ENCODE assay signal across 21 cellular contexts in genomic region chr2:214856116-214856515, GRCh38. TPM values are rescaled to one million over a fixed set of nuclear protein-coding genes. Genes with fewer than 3 reads are reported as not detected.
A peak's percentile ranks its signal among the peaks of the same experiment; 100 is the strongest.
DNase-seq lines count a peak whose midpoint lies in the region.
"Had no signal": no experiment of that assay in that cellular context is flagged by ENCODE, and none has a peak within 500 bp of the region (broad histone marks: within the 10 kb centered on the region; RNA-seq: fewer than 3 reads in every experiment).

No MANE protein-coding gene starts in this region.

- H3K79me2 ChIP-seq in GM23248 (ENCODE audit: insufficient read depth) (no peaks in the 10 kb centered on the region), Karpas-422 (ENCODE audit: low read length) (no peaks in the 10 kb centered on the region)

- WGBS in GM23248 (ENCODE audit: low coverage in 1 of 2, low lambda C conversion rate in 2 of 2, missing lambda C conversion rate in 2 of 2), 2 experiments, result 60 to 64% methylated on average over 3 of the region's 3 CpGs

- H4K20me1 ChIP-seq in GM23248 (ENCODE audit: insufficient read depth), result no peaks in the 10 kb centered on the region
- H4K20me1 ChIP-seq in Karpas-422 (ENCODE audit: insufficient read depth, low read depth, low read length), result no peaks in the 10 kb centered on the region

- DNase-seq in GM23248 (peak; percentile 60), amniotic epithelial cell (ENCODE audit: low read depth) (peak; percentile 32), fibroblast of peridontal ligament (ENCODE audit: extremely low read depth) (peak; percentile 8), renal cortical epithelial cell (ENCODE audit: low read depth) (peak; percentile 57), Karpas-422 (no peak), H4 (ENCODE audit: low spot score) (no peak)
- DNase-seq in NK-92 treated with Interleukin-12 subunit alpha and Interleukin-12 subunit beta, amount 100 ng/mL, for 24 hours (lab: John Stamatoyannopoulos, UW), result no peak
- no peak for DNase-seq in activated CD4-positive, alpha-beta T cell treated with anti-CD3 and anti-CD28 coated beads for 4 hours
- DNase-seq: activated CD8-positive, alpha-beta T cell treated with anti-CD3 and anti-CD28 coated beads, Interleukin-2, amount 10 ng/mL, durations not matched to agents 7 days and 5 days; activated naive CD8-positive, alpha-beta T cell treated with anti-CD3 and anti-CD28 coated beads, Interleukin-2, amount 10 ng/mL, durations not matched to agents 7 days and 5 days; DMS153; lower lobe of right lung; MM.1S; naive B cell; NCI-H1694 treated with DMSO at 0.1 percent for 48 hours; NCI-H2227 treated with DMSO at 0.1 percent for 48 hours; posterior cingulate gyrus; stimulated activated naive B cell treated with anti-CD40 and anti-IgM and Interleukin-4, amounts not matched to agents 10 μg/mL and 1 μg/mL and 100 μg/mL, for 72 hours; WERI-Rb-1 had no signal

- in situ Hi-C loops in GM23248 (cut with MboI), result no loop called here

- no peak overlapping the region for H3K4me2 ChIP-seq in GM23248 (ENCODE audit: unreplicated experiment)
- no peak overlapping the region for H3K4me2 ChIP-seq in Karpas-422 (ENCODE audit: low read depth, low read length, poor library complexity, severe bottlenecking)

- H3K36me3 ChIP-seq in GM23248 (ENCODE audit: low read depth), result no peaks in the 10 kb centered on the region
- no peaks in the 10 kb centered on the region for H3K36me3 ChIP-seq in Karpas-422 (ENCODE audit: insufficient read depth, low read length)
- H3K36me3 ChIP-seq: lower lobe of right lung, tibial nerve, WERI-Rb-1 had no signal

- 0 out of 2 replicates have a peak overlapping the region, but pooled peaks have one; percentile 13 for H2AFZ ChIP-seq in GM23248
- no peak overlapping the region for H2AFZ ChIP-seq in Karpas-422 (ENCODE audit: low read length)

- peak overlapping the region; percentile 29 for H3K27ac ChIP-seq in GM23248
- H3K27ac ChIP-seq in Karpas-422 (ENCODE audit: low read length), result no peak overlapping the region
- H3K27ac ChIP-seq: C4-2B, lower lobe of right lung, tibial nerve, WERI-Rb-1 had no signal

- H3K27me3 ChIP-seq in GM23248 (replicated peaks; ENCODE audit: insufficient read depth), result no peaks in the 10 kb centered on the region
- no peaks in the 10 kb centered on the region for H3K27me3 ChIP-seq in Karpas-422 (ENCODE audit: low read length)
- H3K27me3 ChIP-seq: tibial nerve had no signal

- H3K9me3 ChIP-seq in GM23248 (ENCODE audit: low read depth) (no peaks in the 10 kb centered on the region), Karpas-422 (ENCODE audit: low read length) (no peaks in the 10 kb centered on the region)
- H3K9me3 ChIP-seq: lower lobe of right lung, tibial nerve had no signal

- H3K9me2 ChIP-seq in GM23248 (ENCODE audit: insufficient read depth), result no peaks in the 10 kb centered on the region
- H3K9me2 ChIP-seq in Karpas-422 (replicated peaks; ENCODE audit: insufficient read depth, low read length), result no peaks in the 10 kb centered on the region

- H3K4me3 ChIP-seq in GM23248 (no peak overlapping the region), Karpas-422 (ENCODE audit: low read length) (no peak overlapping the region)
- H3K4me3 ChIP-seq: lower lobe of right lung, tibial nerve had no signal

- no peaks in the 10 kb centered on the region for H3F3A ChIP-seq in GM23248 (ENCODE audit: insufficient read depth)

- H3K9ac ChIP-seq in GM23248, result no peak overlapping the region
- H3K9ac ChIP-seq in Karpas-422 (ENCODE audit: low read length), result no peak overlapping the region

- H3K4me1 ChIP-seq in GM23248 (ENCODE audit: insufficient read depth) (peaks cover 12% of the 10 kb centered on the region), Karpas-422 (ENCODE audit: low read length) (no peaks in the 10 kb centered on the region)
- H3K4me1 ChIP-seq: lower lobe of right lung, tibial nerve had no signal

RNA-seq across cellular contexts. Expression of gene BARD1, which starts 46.6 kb away (rescaled TPM):
- 11.8 and 24.8 TPM in 2 replicates for total RNA-seq in GM23248 (2014; rRNA removed; shearing (Covaris generic))
- 7.7 and 8.1 TPM in 2 replicates for polyA plus RNA-seq in GM23248 (2016; fragmentation: Nextera tagmentation; extraction: Ambion mirVana)
- total RNA-seq in renal cortical epithelial cell, result 9.8 and 25.4 TPM in 2 replicates
- 29.3 and 78.0 TPM in 2 replicates for total RNA-seq in Karpas-422 (2014; rRNA removed; shearing (Covaris generic); ENCODE audit: low replicate concordance)
- 11.9 and 13.2 TPM in 2 replicates for total RNA-seq in H4 (2014; rRNA removed; shearing (Covaris generic))

Comparison
In these comparisons a context has a peak if more than half of its experiments do, and no peak if none do; other contexts are left out.
1. DNase-seq: peak in GM23248 (single experiment), amniotic epithelial cell (single experiment), fibroblast of peridontal ligament (single experiment) and renal cortical epithelial cell (single experiment); none in NK-92 treated with Interleukin-12 subunit alpha and Interleukin-12 subunit beta, amount 100 ng/mL, for 24 hours (single experiment), activated CD4-positive, alpha-beta T cell treated with anti-CD3 and anti-CD28 coated beads for 4 hours (0 of 2), Karpas-422 (single experiment) and H4 (single experiment).